In genomic region chr1:38835230-38835827, GRCh38 we compare ENCODE assay signal across 8 cellular contexts. TPM values are rescaled to one million over a fixed set of nuclear protein-coding genes. Genes with fewer than 3 reads are reported as not detected.
A peak's percentile ranks its signal among the peaks of the same experiment; 100 is the strongest.
DNase-seq lines count a peak whose midpoint lies in the region; ATAC-seq lines count a peak whose summit lies in the region.

No MANE protein-coding gene starts in this region.

- no CpG with 5 or more reads among the region's 2 CpGs for WGBS in trophoblast cell (ENCODE audit: extremely low coverage, insufficient coverage, insufficient read length)

- H2BK5ac ChIP-seq in trophoblast cell (ENCODE audit: low read depth, low read length, poor library complexity): no peak overlapping the region

- no peak overlapping the region for H3K4ac ChIP-seq in trophoblast cell (ENCODE audit: low read depth, low read length)

- H4K8ac ChIP-seq in trophoblast cell (ENCODE audit: low read depth, low read length): no peak overlapping the region

- H4K91ac ChIP-seq in trophoblast cell (ENCODE audit: low read depth, low read length): no peak overlapping the region

- no peak overlapping the region for H4K12ac ChIP-seq in trophoblast cell (ENCODE audit: low read depth, low read length)

- DNase-seq in stimulated activated CD4-positive, alpha-beta T cell treated with anti-CD3 and anti-CD28 coated beads, Interleukin-15, amount 100 ng/mL, for 24 hours: peak; percentile 41
- DNase-seq in stimulated activated CD4-positive, alpha-beta T cell treated with anti-CD3 and anti-CD28 coated beads, Interleukin-4, amount 100 ng/mL, for 1 hour: no peak
- DNase-seq in KBM-7 (peak; percentile 91), NOMO-1 treated with DMSO at 0.1 percent for 48 hours (lab: John Stamatoyannopoulos, UW; ENCODE audit: unreplicated experiment) (peak; percentile 80), glomerular endothelial cell (ENCODE audit: extremely low read depth, low read depth, low spot score) (peak; percentile 77), trophoblast cell (peak; percentile 66 to 97)
- peak; percentile 6 for DNase-seq in activated gamma-delta T cell treated with anti-CD3 and anti-CD28 coated beads, Interleukin-2, amount 50 U/mL, for 16 hours (ENCODE audit: low read depth)

- no peak overlapping the region for H3K14ac ChIP-seq in trophoblast cell (ENCODE audit: low read length)

- H2AK5ac ChIP-seq in trophoblast cell (ENCODE audit: low read length): no peak overlapping the region

- H3K27ac ChIP-seq in trophoblast cell (ENCODE audit: low read depth, low read length): no peak overlapping the region

- in situ Hi-C loops in KBM-7 (cut with MboI; ENCODE audit: low pct_unique_long_range_greater_than_20kb, low sequenced_read_pairs): loop anchor here (25.0 kb wide), 1 partner anchor 798 kb away; the partner anchor contains the start of gene POU3F1

- ATAC-seq in GM18870 (IDR thresholded peaks at IDR 0.05; ENCODE audit: unreplicated experiment): no peak

- no peaks in the 10 kb centered on the region for H3K9me3 ChIP-seq in trophoblast cell (ENCODE audit: insufficient read depth, low read depth, low read length)

- H3K23ac ChIP-seq in trophoblast cell (ENCODE audit: low read length): no peak overlapping the region

- H2AFZ ChIP-seq in trophoblast cell (ENCODE audit: insufficient read depth, low read length, poor library complexity): no peak overlapping the region

- H2BK12ac ChIP-seq in trophoblast cell (ENCODE audit: low read length): no peak overlapping the region

- H3K9ac ChIP-seq in trophoblast cell (ENCODE audit: low read length): no peak overlapping the region

- no peak overlapping the region for H3K4me2 ChIP-seq in trophoblast cell (ENCODE audit: low read length)

- H3K27me3 ChIP-seq in trophoblast cell (ENCODE audit: insufficient read depth, low read length): no peaks in the 10 kb centered on the region

- H2BK120ac ChIP-seq in trophoblast cell (ENCODE audit: insufficient read depth, low read length, poor library complexity): no peak overlapping the region

- H3K18ac ChIP-seq in trophoblast cell (ENCODE audit: low read length): no peak overlapping the region

- H3K79me2 ChIP-seq in trophoblast cell (ENCODE audit: control insufficient read depth, insufficient read depth, low read length, poor library complexity): no peaks in the 10 kb centered on the region

- peaks cover 5 to 16% of the 10 kb centered on the region in 2 experiments for H3K36me3 ChIP-seq in trophoblast cell (ENCODE audit: control insufficient read depth in 1 of 2, insufficient read depth in 2 of 2, low read length in 2 of 2)

- H3K4me1 ChIP-seq in trophoblast cell (ENCODE audit: control insufficient read depth in 1 of 2, insufficient read depth in 2 of 2, low read length in 2 of 2): no peaks in the 10 kb centered on the region

- no peaks in the 10 kb centered on the region for H3K79me1 ChIP-seq in trophoblast cell (ENCODE audit: low read length)

- no peak overlapping the region for H3K4me3 ChIP-seq in trophoblast cell (ENCODE audit: low read depth, low read length)

RNA-seq across cellular contexts. Expression of gene RRAGC, which starts 24.2 kb away (rescaled TPM):
- 39.8 and 43.9 TPM in 2 replicates for total RNA-seq in glomerular endothelial cell
- 36.4 and 39.7 TPM in 2 replicates for polyA plus RNA-seq in trophoblast cell (2013)

RNA-seq across cellular contexts. Expression of gene MYCBP, which starts 37.8 kb away (rescaled TPM):
- 10.2 and 14.3 TPM in 2 replicates for total RNA-seq in glomerular endothelial cell
- polyA plus RNA-seq in trophoblast cell (2013): 40.6 and 42.4 TPM in 2 replicates

RNA-seq across cellular contexts. Expression of gene GJA9, which starts 46.1 kb away (rescaled TPM):
- not detected in 2 replicates for total RNA-seq in glomerular endothelial cell
- polyA plus RNA-seq in trophoblast cell (2013): not detected in 2 replicates
